ENCODE assay signal across 1 cellular context in the genomic region with DNA sequence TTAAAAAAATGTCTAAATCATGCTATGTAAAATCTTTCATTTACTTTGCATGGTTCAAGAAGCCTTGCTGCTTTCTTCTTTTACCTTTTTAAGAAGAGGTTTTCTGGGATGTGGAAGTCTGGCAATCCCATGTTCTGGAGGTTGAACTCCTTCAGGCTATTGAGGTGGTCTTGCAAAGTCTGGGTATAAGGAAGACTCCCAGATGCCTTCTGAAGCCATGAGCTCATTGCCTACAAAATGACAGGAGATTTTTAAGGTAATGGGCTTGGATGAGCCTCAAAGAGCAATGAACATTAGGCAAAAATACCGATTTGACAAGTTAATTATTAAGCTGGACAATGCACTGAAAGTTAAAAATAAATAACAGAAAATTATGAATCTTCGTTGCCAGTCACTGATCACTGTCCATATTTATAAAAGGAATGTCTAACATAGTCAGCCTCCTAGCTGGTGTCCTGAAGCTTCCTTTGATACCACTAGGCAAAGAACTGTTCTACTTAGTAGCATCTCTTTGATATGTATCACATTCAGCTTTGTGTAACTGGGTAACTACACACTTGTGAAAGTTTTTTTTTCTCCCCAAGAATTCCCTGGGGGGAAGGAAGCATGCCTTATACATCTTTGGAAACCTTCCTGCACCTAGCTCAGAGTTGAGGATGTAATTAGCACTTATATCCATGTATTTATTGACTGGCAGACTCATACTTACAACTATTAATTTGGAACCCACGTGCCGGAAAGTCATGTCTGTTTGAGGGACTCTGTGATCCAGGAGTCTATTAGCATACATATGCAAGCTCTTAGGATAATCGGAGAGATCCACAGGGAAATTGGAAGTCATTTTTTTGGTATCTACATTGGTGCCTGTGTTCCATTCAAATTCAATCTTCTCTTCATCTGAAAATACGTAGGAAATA.
A peak's percentile ranks its signal among the peaks of the same experiment; 100 is the strongest.
TF ChIP-seq lines count a peak whose summit lies in the region.

No MANE protein-coding gene starts in this region.

TF ChIP-seq in HepG2, 621 proteins besides CTCF, POLR2A, EP300 and RAD21 (continued from another document and continues in another):
- TF ChIP-seq, protein P1, sequence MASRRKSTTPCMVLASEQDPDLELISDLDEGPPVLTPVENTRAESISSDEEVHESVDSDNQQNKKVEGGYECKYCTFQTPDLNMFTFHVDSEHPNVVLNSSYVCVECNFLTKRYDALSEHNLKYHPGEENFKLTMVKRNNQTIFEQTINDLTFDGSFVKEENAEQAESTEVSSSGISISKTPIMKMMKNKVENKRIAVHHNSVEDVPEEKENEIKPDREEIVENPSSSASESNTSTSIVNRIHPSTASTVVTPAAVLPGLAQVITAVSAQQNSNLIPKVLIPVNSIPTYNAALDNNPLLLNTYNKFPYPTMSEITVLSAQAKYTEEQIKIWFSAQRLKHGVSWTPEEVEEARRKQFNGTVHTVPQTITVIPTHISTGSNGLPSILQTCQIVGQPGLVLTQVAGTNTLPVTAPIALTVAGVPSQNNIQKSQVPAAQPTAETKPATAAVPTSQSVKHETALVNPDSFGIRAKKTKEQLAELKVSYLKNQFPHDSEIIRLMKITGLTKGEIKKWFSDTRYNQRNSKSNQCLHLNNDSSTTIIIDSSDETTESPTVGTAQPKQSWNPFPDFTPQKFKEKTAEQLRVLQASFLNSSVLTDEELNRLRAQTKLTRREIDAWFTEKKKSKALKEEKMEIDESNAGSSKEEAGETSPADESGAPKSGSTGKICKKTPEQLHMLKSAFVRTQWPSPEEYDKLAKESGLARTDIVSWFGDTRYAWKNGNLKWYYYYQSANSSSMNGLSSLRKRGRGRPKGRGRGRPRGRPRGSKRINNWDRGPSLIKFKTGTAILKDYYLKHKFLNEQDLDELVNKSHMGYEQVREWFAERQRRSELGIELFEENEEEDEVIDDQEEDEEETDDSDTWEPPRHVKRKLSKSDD (CRISPR knock-in tag; IDR thresholded peaks at IDR 0.05; ENCODE audit: low read depth), result no peak
- TF ChIP-seq PAF1 (CRISPR knock-in tag; IDR thresholded peaks at IDR 0.05) (peak; percentile 92), ZNF343 (CRISPR knock-in tag; IDR thresholded peaks at IDR 0.05) (no peak), DR1 (CRISPR knock-in tag; IDR thresholded peaks at IDR 0.05) (no peak), POLR2G (IDR thresholded peaks at IDR 0.05; ENCODE audit: low read depth, low read length) (peak; percentile 65), ZNF354B (CRISPR knock-in tag; IDR thresholded peaks at IDR 0.05) (no peak), ELF1 (CRISPR knock-in tag; IDR thresholded peaks at IDR 0.05) (no peak), KLF11 (CRISPR knock-in tag; IDR thresholded peaks at IDR 0.05) (no peak), SMYD3 (CRISPR knock-in tag; IDR thresholded peaks at IDR 0.05) (peak; percentile 79), ZNF816 (CRISPR knock-in tag; IDR thresholded peaks at IDR 0.05; ENCODE audit: borderline replicate concordance) (no peak; the same call in 1 of the 2 replicates), ONECUT2 (CRISPR knock-in tag; IDR thresholded peaks at IDR 0.05) (no peak), NONO (IDR thresholded peaks at IDR 0.05) (no peak), NONO (CRISPR knock-in tag; conservative IDR thresholded peaks at IDR 0.05) (no peak), POLR2AphosphoS5 (IDR thresholded peaks at IDR 0.05; ENCODE audit: low read depth, low read length) (peak; percentile 70), ZFP62 (CRISPR knock-in tag; IDR thresholded peaks at IDR 0.05) (no peak), JUN (CRISPR knock-in tag; IDR thresholded peaks at IDR 0.05) (no peak), ZNF567 (CRISPR knock-in tag; IDR thresholded peaks at IDR 0.05; ENCODE audit: borderline replicate concordance) (no peak), MATR3 (CRISPR knock-in tag; IDR thresholded peaks at IDR 0.05) (no peak), ZNF703 (CRISPR knock-in tag; IDR thresholded peaks at IDR 0.05; ENCODE audit: borderline replicate concordance) (no peak), GABPA (IDR thresholded peaks at IDR 0.05; ENCODE audit: low read depth, low read length) (no peak), GABPA (CRISPR knock-in tag; IDR thresholded peaks at IDR 0.05; ENCODE audit: low read depth) (no peak), RBM22 (optimal IDR thresholded peaks at IDR 0.05; ENCODE audit: low read length) (peak; percentile 93), ZZZ3 (CRISPR knock-in tag; IDR thresholded peaks at IDR 0.05; ENCODE audit: borderline replicate concordance) (no peak), AKAP8 (CRISPR knock-in tag; IDR thresholded peaks at IDR 0.05) (no peak), ZNF556 (CRISPR knock-in tag; IDR thresholded peaks at IDR 0.05; ENCODE audit: borderline replicate concordance) (0 out of 2 replicates have a peak, but pooled peaks have one; percentile 18), ZNF552 (CRISPR knock-in tag; IDR thresholded peaks at IDR 0.05; ENCODE audit: borderline replicate concordance) (no peak), KDM5B (CRISPR knock-in tag; IDR thresholded peaks at IDR 0.05; ENCODE audit: borderline replicate concordance) (no peak), NAIF1 (CRISPR knock-in tag; IDR thresholded peaks at IDR 0.05; ENCODE audit: borderline replicate concordance) (no peak), SATB2 (CRISPR knock-in tag; IDR thresholded peaks at IDR 0.05) (0 out of 2 replicates have a peak, but pooled peaks have one; percentile 61), JDP2 (CRISPR knock-in tag; IDR thresholded peaks at IDR 0.05; ENCODE audit: borderline replicate concordance) (no peak), ZNF619 (CRISPR knock-in tag; IDR thresholded peaks at IDR 0.05) (no peak), SCMH1 (CRISPR knock-in tag; IDR thresholded peaks at IDR 0.05; ENCODE audit: borderline replicate concordance) (no peak), ZNF547 (CRISPR knock-in tag; IDR thresholded peaks at IDR 0.05) (no peak), ZNF777 (CRISPR knock-in tag; IDR thresholded peaks at IDR 0.05) (0 out of 2 replicates have a peak, but pooled peaks have one; percentile 3)
- TF ChIP-seq, protein P2, sequence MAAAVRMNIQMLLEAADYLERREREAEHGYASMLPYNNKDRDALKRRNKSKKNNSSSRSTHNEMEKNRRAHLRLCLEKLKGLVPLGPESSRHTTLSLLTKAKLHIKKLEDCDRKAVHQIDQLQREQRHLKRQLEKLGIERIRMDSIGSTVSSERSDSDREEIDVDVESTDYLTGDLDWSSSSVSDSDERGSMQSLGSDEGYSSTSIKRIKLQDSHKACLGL (CRISPR knock-in tag; IDR thresholded peaks at IDR 0.05), result no peak
- TF ChIP-seq, protein P3, sequence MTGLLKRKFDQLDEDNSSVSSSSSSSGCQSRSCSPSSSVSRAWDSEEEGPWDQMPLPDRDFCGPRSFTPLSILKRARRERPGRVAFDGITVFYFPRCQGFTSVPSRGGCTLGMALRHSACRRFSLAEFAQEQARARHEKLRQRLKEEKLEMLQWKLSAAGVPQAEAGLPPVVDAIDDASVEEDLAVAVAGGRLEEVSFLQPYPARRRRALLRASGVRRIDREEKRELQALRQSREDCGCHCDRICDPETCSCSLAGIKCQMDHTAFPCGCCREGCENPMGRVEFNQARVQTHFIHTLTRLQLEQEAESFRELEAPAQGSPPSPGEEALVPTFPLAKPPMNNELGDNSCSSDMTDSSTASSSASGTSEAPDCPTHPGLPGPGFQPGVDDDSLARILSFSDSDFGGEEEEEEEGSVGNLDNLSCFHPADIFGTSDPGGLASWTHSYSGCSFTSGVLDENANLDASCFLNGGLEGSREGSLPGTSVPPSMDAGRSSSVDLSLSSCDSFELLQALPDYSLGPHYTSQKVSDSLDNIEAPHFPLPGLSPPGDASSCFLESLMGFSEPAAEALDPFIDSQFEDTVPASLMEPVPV (CRISPR knock-in tag; IDR thresholded peaks at IDR 0.05), result no peak
- TF ChIP-seq, protein P4, sequence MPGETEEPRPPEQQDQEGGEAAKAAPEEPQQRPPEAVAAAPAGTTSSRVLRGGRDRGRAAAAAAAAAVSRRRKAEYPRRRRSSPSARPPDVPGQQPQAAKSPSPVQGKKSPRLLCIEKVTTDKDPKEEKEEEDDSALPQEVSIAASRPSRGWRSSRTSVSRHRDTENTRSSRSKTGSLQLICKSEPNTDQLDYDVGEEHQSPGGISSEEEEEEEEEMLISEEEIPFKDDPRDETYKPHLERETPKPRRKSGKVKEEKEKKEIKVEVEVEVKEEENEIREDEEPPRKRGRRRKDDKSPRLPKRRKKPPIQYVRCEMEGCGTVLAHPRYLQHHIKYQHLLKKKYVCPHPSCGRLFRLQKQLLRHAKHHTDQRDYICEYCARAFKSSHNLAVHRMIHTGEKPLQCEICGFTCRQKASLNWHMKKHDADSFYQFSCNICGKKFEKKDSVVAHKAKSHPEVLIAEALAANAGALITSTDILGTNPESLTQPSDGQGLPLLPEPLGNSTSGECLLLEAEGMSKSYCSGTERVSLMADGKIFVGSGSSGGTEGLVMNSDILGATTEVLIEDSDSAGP (CRISPR knock-in tag; IDR thresholded peaks at IDR 0.05; ENCODE audit: borderline replicate concordance), result no peak
- TF ChIP-seq, protein P5, sequence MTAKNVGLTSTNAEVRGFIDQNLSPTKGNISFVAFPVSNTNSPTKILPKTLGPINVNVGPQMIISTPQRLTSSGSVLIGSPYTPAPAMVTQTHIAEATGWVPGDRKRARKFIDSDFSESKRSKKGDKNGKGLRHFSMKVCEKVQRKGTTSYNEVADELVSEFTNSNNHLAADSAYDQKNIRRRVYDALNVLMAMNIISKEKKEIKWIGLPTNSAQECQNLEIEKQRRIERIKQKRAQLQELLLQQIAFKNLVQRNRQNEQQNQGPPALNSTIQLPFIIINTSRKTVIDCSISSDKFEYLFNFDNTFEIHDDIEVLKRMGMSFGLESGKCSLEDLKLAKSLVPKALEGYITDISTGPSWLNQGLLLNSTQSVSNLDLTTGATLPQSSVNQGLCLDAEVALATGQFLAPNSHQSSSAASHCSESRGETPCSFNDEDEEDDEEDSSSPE (CRISPR knock-in tag; IDR thresholded peaks at IDR 0.05), result 0 out of 2 replicates have a peak, but pooled peaks have one; percentile 22
- TF ChIP-seq, protein P6, sequence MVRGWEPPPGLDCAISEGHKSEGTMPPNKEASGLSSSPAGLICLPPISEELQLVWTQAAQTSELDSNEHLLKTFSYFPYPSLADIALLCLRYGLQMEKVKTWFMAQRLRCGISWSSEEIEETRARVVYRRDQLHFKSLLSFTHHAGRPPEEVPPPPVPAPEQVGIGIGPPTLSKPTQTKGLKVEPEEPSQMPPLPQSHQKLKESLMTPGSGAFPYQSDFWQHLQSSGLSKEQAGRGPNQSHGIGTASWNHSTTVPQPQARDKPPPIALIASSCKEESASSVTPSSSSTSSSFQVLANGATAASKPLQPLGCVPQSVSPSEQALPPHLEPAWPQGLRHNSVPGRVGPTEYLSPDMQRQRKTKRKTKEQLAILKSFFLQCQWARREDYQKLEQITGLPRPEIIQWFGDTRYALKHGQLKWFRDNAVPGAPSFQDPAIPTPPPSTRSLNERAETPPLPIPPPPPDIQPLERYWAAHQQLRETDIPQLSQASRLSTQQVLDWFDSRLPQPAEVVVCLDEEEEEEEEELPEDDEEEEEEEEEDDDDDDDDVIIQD (CRISPR knock-in tag; IDR thresholded peaks at IDR 0.05; ENCODE audit: low read depth), result no peak
- TF ChIP-seq, protein P7, sequence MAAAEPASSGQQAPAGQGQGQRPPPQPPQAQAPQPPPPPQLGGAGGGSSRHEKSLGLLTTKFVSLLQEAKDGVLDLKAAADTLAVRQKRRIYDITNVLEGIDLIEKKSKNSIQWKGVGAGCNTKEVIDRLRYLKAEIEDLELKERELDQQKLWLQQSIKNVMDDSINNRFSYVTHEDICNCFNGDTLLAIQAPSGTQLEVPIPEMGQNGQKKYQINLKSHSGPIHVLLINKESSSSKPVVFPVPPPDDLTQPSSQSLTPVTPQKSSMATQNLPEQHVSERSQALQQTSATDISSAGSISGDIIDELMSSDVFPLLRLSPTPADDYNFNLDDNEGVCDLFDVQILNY (CRISPR knock-in tag; conservative IDR thresholded peaks at IDR 0.05), result no peak
- TF ChIP-seq, protein P8, sequence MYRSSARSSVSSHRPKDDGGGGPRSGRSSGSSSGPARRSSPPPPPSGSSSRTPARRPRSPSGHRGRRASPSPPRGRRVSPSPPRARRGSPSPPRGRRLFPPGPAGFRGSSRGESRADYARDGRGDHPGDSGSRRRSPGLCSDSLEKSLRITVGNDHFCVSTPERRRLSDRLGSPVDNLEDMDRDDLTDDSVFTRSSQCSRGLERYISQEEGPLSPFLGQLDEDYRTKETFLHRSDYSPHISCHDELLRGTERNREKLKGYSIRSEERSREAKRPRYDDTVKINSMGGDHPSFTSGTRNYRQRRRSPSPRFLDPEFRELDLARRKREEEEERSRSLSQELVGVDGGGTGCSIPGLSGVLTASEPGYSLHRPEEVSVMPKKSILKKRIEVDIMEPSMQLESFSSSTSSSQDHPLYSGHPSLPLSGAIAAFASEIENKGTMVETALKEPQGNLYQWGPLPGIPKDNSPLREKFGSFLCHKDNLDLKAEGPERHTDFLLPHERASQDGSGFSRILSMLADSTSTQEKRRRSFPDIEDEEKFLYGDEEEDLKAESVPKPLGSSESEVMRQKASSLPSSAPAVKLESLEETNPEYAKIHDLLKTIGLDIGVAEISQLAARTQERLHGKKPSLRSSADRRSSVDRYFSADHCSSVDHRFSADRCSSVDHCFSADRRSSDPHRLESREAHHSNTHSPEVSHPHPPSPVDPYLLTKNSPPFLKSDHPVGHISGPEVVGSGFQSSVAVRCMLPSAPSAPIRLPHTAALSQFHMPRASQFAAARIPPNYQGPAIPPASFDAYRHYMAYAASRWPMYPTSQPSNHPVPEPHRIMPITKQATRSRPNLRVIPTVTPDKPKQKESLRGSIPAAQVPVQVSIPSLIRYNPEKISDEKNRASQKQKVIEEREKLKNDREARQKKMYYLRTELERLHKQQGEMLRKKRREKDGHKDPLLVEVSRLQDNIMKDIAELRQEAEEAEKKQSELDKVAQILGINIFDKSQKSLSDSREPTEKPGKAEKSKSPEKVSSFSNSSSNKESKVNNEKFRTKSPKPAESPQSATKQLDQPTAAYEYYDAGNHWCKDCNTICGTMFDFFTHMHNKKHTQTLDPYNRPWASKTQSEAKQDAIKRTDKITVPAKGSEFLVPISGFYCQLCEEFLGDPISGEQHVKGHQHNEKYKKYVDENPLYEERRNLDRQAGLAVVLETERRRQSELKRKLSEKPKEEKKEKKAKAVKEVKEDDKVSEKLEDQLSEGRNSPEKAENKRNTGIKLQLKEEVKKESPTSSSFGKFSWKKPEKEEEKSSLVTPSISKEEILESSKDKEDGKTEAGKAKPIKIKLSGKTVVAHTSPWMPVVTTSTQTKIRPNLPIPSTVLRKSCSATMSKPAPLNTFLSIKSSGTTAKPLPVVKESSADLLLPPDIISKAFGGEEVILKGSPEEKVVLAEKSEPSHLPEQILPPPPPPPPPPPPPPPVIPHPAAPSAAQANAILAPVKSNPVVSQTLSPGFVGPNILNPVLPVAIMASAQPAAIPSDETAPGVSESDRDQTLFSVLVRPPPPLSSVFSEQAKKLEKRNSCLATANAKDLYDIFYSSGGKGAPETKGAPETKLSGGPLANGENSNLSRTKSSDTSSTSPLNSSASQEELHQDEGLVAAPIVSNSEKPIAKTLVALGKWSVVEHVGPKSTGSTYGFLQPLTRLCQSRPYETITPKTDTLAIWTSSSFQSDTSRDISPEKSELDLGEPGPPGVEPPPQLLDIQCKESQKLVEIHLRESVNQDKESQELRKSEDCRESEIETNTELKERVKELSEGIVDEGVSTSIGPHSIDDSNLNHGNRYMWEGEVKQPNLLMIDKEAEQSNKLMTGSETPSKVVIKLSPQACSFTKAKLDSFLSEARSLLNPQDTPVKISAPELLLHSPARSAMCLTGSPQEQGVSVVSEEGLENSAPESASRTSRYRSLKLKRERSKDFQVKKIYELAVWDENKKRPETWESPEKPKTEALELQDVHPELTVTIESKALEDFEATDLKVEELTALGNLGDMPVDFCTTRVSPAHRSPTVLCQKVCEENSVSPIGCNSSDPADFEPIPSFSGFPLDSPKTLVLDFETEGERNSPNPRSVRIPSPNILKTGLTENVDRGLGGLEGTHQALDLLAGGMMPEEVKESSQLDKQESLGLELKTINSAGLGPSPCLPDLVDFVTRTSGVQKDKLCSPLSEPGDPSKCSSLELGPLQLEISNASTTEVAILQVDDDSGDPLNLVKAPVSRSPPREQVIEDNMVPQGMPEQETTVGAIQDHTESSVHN (CRISPR knock-in tag; IDR thresholded peaks at IDR 0.05), result no peak
